8 cellular contexts compared by ENCODE assay signal in genomic region chr16:88527186-88527936, GRCh38. TPM values are rescaled to one million over a fixed set of nuclear protein-coding genes. Genes with fewer than 3 reads are reported as not detected.
DNase-seq lines count a peak whose midpoint lies in the region; ATAC-seq and TF ChIP-seq lines count a peak whose summit lies in the region.

No MANE protein-coding gene starts in this region.

- H3K9me3 ChIP-seq in CD4-positive, alpha-beta T cell (ENCODE audit: control insufficient read depth, low read length) = no peaks in the 10 kb centered on the region

- in situ Hi-C loops in brain microvascular endothelial cell (cut with HindIII; ENCODE audit: low pct_ligation_motif_present, low sequenced_read_pairs) = loop anchor here (25.0 kb wide), 1 partner anchor 90 kb away; no protein-coding TSS in a partner anchor

- POLR2A ChIA-PET in CD4-positive, alpha-beta T cell (lab: Charles Lee) = no interaction called here

- ATAC-seq in CD4-positive, alpha-beta T cell (ENCODE audit: poor library complexity) = peak; percentile 62
- ATAC-seq in GM21367 (IDR thresholded peaks at IDR 0.05; ENCODE audit: unreplicated experiment) = no peak

- no peak overlapping the region for H3K27ac ChIP-seq in CD4-positive, alpha-beta T cell (ENCODE audit: low read depth, low read length)
- H3K27ac ChIP-seq in brain microvascular endothelial cell = no peak overlapping the region

- peaks cover 6% of the 10 kb centered on the region for H3K4me1 Mint-ChIP-seq in CD4-positive, alpha-beta T cell (ENCODE audit: low read depth)
- no peaks in the 10 kb centered on the region for H3K4me1 Mint-ChIP-seq in HFFc6 (ENCODE audit: low read depth)

- DNase-seq in CD4-positive, alpha-beta T cell = peak in 9 of 10 experiments; percentile 48 to 73 (median 55)
- peak; percentile 4 for DNase-seq in HFFc6
- peak; percentile 49 for DNase-seq in UCSD-AML1 (lab: John Stamatoyannopoulos, UW; ENCODE audit: unreplicated experiment)
- peak; percentile 29 for DNase-seq in brain microvascular endothelial cell
- DNase-seq in islet precursor cell = peak; percentile 83
- peak; percentile 65 for DNase-seq in stimulated activated CD4-positive, alpha-beta T cell treated with anti-CD3 and anti-CD28 coated beads, Interleukin-4, amount 100 ng/mL, for 24 hours
- no peak for DNase-seq in NCI-H526 treated with DMSO at 0.1 percent for 48 hours (lab: John Stamatoyannopoulos, UW)

- TF ChIP-seq CTCF in CD4-positive, alpha-beta T cell (IDR thresholded peaks at IDR 0.05) = peak; percentile 81
- TF ChIP-seq CTCF in HFFc6 (IDR thresholded peaks at IDR 0.05) (peak; percentile 92), brain microvascular endothelial cell (IDR thresholded peaks at IDR 0.05; ENCODE audit: low read depth, low read length, missing control alignments) (peak; percentile 83)

- no peaks in the 10 kb centered on the region for H3K9me3 Mint-ChIP-seq in CD4-positive, alpha-beta T cell
- no peaks in the 10 kb centered on the region for H3K9me3 Mint-ChIP-seq in HFFc6

- H3K36me3 Mint-ChIP-seq in CD4-positive, alpha-beta T cell (ENCODE audit: low read depth) = no peaks in the 10 kb centered on the region
- H3K36me3 Mint-ChIP-seq in HFFc6 (ENCODE audit: low read depth) = no peaks in the 10 kb centered on the region

- no peak overlapping the region for H3K4me3 ChIP-seq in brain microvascular endothelial cell (ENCODE audit: low read depth, low read length)

- no peak overlapping the region for H3K4me3 Mint-ChIP-seq in CD4-positive, alpha-beta T cell
- no peak overlapping the region for H3K4me3 Mint-ChIP-seq in HFFc6

- no peaks in the 10 kb centered on the region for H3K27me3 ChIP-seq in CD4-positive, alpha-beta T cell (ENCODE audit: control insufficient read depth, insufficient read depth, low read length)
- H3K27me3 ChIP-seq in brain microvascular endothelial cell (replicated peaks) = no peaks in the 10 kb centered on the region

- no peak overlapping the region for H3K27ac Mint-ChIP-seq in CD4-positive, alpha-beta T cell
- H3K27ac Mint-ChIP-seq in HFFc6 = no peak overlapping the region

- intact Hi-C loops in CD4-positive, alpha-beta T cell (cut with DNase I, micrococcal nuclease) = loop anchor here (1.0 kb wide), 1 partner anchor 84 kb away; no protein-coding TSS in a partner anchor

- CTCF ChIA-PET in CD4-positive, alpha-beta T cell (lab: Charles Lee) = interaction anchor here (0.9 kb wide), 1 partner anchor 55 kb away, joined by 4 read pairs; no protein-coding TSS in a partner anchor

- H3K36me3 ChIP-seq in brain microvascular endothelial cell (replicated peaks) = no peaks in the 10 kb centered on the region

- no peaks in the 10 kb centered on the region for H3K27me3 Mint-ChIP-seq in CD4-positive, alpha-beta T cell
- no peaks in the 10 kb centered on the region for H3K27me3 Mint-ChIP-seq in HFFc6 (ENCODE audit: insufficient read depth)

RNA-seq across cellular contexts. Expression of gene ZC3H18, which starts 42.8 kb away (rescaled TPM):
- 10 to 100 TPM; 92.6 to 93.7 TPM for total RNA-seq in CD4-positive, alpha-beta T cell
- 10 to 100 TPM; 37.9 to 49.3 (median 42.8) TPM for total RNA-seq in HFFc6 (2021; fragmentation: NEBNext Ultra II Directional; extraction: Animal tissue kit (Norgen Biotek cat#: 25700))
